20 cellular contexts compared by ENCODE assay signal in the genomic region with DNA sequence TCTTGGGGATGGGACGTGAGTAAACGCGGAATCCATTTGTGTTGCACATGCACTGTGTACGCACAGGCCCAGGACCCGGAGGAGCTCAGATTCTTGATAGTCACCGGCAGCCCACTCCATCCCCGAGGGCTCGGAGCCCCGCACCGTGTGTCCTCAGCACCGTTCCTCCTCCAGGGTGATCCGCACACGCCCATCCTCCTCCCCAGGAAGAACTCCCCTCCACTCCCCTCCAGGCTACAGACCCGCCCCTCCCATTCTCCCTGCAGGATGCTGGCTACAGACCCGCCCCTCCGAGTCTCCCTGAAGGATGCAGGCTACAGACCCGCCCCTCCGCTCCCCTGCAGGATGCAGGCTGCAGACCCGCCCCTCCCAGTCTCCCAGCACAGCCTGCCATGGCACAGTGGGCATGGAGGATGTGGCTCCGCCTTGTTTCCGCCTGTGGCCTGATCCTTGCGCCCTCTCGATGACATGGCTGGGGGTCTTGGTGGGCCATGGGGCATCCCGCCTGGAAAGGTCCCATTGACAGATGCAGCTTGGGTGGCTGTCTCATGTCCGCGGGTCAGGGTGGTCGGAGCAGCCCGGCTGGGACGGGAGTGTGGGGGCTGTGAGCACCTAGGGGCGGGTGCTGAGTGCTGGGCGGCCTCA. TPM values are rescaled to one million over a fixed set of nuclear protein-coding genes. Genes with fewer than 3 reads are reported as not detected.
DNase-seq lines count a peak whose midpoint lies in the region; ATAC-seq, FAIRE-seq and TF ChIP-seq lines count a peak whose summit lies in the region.
"Had no signal": no experiment of that assay in that cellular context is flagged by ENCODE, and none has a peak within 500 bp of the region (broad histone marks: within the 10 kb centered on the region; RNA-seq: fewer than 3 reads in every experiment).

No MANE protein-coding gene starts in this region.

- no peaks in the 10 kb centered on the region for H3K9me3 ChIP-seq in endodermal cell (ENCODE audit: control insufficient read depth, low read length)
- H3K9me3 ChIP-seq in HepG2 (ENCODE audit: low read length): no peaks in the 10 kb centered on the region
- H3K9me3 ChIP-seq in CD8-positive, alpha-beta T cell (ENCODE audit: low read length): no peaks in the 10 kb centered on the region
- H3K9me3 ChIP-seq: thyroid gland had no signal

- in situ Hi-C loops in HepG2 (cut with HindIII; ENCODE audit: extremely low pct_ligation_motif_present, low pct_unique_long_range_greater_than_20kb): no loop called here

- H3K4me3 Mint-ChIP-seq in endodermal cell (no peak overlapping the region), type B pancreatic cell (no peak overlapping the region)
- H3K4me3 Mint-ChIP-seq in CD8-positive, alpha-beta T cell: no peak overlapping the region
- H3K4me3 Mint-ChIP-seq in activated T-helper 17 cell treated with anti-CD3 and anti-CD28 coated beads, Interleukin-2, amount 50 U/mL, for 72 hours: no peak overlapping the region
- H3K4me3 Mint-ChIP-seq: activated CD4-positive, alpha-beta T cell treated with anti-CD3 and anti-CD28 coated beads, Interleukin-2, amount 10 ng/mL, durations not matched to agents 24 days and 14 days; brain had no signal

- peak; percentile 58 for DNase-seq in activated effector memory CD4-positive, alpha-beta T cell treated with anti-CD3 and anti-CD28 coated beads, Interleukin-2, amount 50 U/mL, for 16 hours
- no peak for DNase-seq in activated effector memory CD4-positive, alpha-beta T cell treated with Interleukin-2 at 50 U/mL for 16 hours
- DNase-seq in endodermal cell (peak; percentile 75), HepG2 (ENCODE audit: low spot score) (no peak), type B pancreatic cell (ENCODE audit: extremely low spot score, unreplicated experiment) (no peak)
- no peak for DNase-seq in CD8-positive, alpha-beta T cell
- DNase-seq: activated CD4-positive, alpha-beta T cell treated with anti-CD3 and anti-CD28 coated beads, Interleukin-2, amount 10 ng/mL, durations not matched to agents 24 days and 14 days; activated CD8-positive, alpha-beta memory T cell treated with anti-CD3 and anti-CD28 coated beads, Interleukin-2, amount 50 U/mL, for 48 hours; foreskin keratinocyte; NCI-H1436; NCI-H2227 treated with DMSO at 0.1 percent for 48 hours; RPMI8226; thyroid gland had no signal

- BruUV-seq in HepG2 (replicated peaks; lab: Mats Ljungman, UMichigan): no TSS peak

- no peak overlapping the region for H2AFZ ChIP-seq in HepG2 (ENCODE audit: low read length)

- no peaks in the 10 kb centered on the region for H3K9me3 Mint-ChIP-seq in endodermal cell
- H3K9me3 Mint-ChIP-seq in type B pancreatic cell: no peaks in the 10 kb centered on the region
- no peaks in the 10 kb centered on the region for H3K9me3 Mint-ChIP-seq in CD8-positive, alpha-beta T cell
- H3K9me3 Mint-ChIP-seq in activated T-helper 17 cell treated with anti-CD3 and anti-CD28 coated beads, Interleukin-2, amount 50 U/mL, for 72 hours: no peaks in the 10 kb centered on the region
- H3K9me3 Mint-ChIP-seq: activated CD4-positive, alpha-beta T cell treated with anti-CD3 and anti-CD28 coated beads, Interleukin-2, amount 10 ng/mL, durations not matched to agents 24 days and 14 days; activated naive CD4-positive, alpha-beta T cell treated with anti-CD3 and anti-CD28 coated beads, Interleukin-2, amount 50 U/mL, for 72 hours; brain had no signal

- H3K4me1 ChIP-seq in endodermal cell (ENCODE audit: control insufficient read depth, insufficient read depth, low read length) (peaks cover 3% of the 10 kb centered on the region), HepG2 (ENCODE audit: insufficient read depth, low read length) (no peaks in the 10 kb centered on the region)
- H3K4me1 ChIP-seq in CD8-positive, alpha-beta T cell (ENCODE audit: insufficient read depth, low read length): peaks cover 7% of the 10 kb centered on the region
- H3K4me1 ChIP-seq: foreskin keratinocyte, thyroid gland had no signal

- 88 to 90% methylated on average over 16 to 30 of the region's 31 CpGs for WGBS in endodermal cell (ENCODE audit: insufficient coverage in 1 of 2, insufficient read length in 1 of 2), 2 experiments
- 93% methylated on average over 27 of the region's 31 CpGs for WGBS in HepG2 (ENCODE audit: low lambda C conversion rate)

- peaks cover 29% of the 10 kb centered on the region for H3K36me3 Mint-ChIP-seq in endodermal cell (ENCODE audit: low read depth)
- no peaks in the 10 kb centered on the region for H3K36me3 Mint-ChIP-seq in type B pancreatic cell
- H3K36me3 Mint-ChIP-seq in CD8-positive, alpha-beta T cell: peaks cover 50% of the 10 kb centered on the region
- peaks cover 56% of the 10 kb centered on the region for H3K36me3 Mint-ChIP-seq in activated T-helper 17 cell treated with anti-CD3 and anti-CD28 coated beads, Interleukin-2, amount 50 U/mL, for 72 hours (ENCODE audit: low read depth)

- no peak overlapping the region for H3K27ac Mint-ChIP-seq in endodermal cell
- peak overlapping the region; percentile 70 for H3K27ac Mint-ChIP-seq in type B pancreatic cell
- H3K27ac Mint-ChIP-seq in CD8-positive, alpha-beta T cell: no peak overlapping the region
- no peak overlapping the region for H3K27ac Mint-ChIP-seq in activated T-helper 17 cell treated with anti-CD3 and anti-CD28 coated beads, Interleukin-2, amount 50 U/mL, for 72 hours
- H3K27ac Mint-ChIP-seq: activated CD4-positive, alpha-beta T cell treated with anti-CD3 and anti-CD28 coated beads, Interleukin-2, amount 10 ng/mL, durations not matched to agents 24 days and 14 days had no signal

- no peak overlapping the region for H3K27ac ChIP-seq in endodermal cell (ENCODE audit: low read depth, low read length)
- H3K27ac ChIP-seq in HepG2 (ENCODE audit: extremely low read length, insufficient read depth, low read length): no peak overlapping the region
- H3K27ac ChIP-seq in CD8-positive, alpha-beta T cell (ENCODE audit: low read depth, low read length): no peak overlapping the region
- H3K27ac ChIP-seq: C4-2B, foreskin keratinocyte, thyroid gland had no signal

- intact Hi-C loops in HepG2 (cut with micrococcal nuclease; ENCODE audit: unreplicated experiment): no loop called here
- intact Hi-C loops in CD8-positive, alpha-beta T cell (cut with DNase I, micrococcal nuclease): loop anchor here in 1 of 2 experiments (2.0 kb wide), 1 partner anchor 19 kb away; no protein-coding TSS in a partner anchor

- H4K20me1 ChIP-seq in HepG2 (ENCODE audit: insufficient read depth, low read length): peaks cover 4% of the 10 kb centered on the region; the same call in 1 of the 2 replicates

- no peak for TF ChIP-seq EP300 in HepG2 (IDR thresholded peaks at IDR 0.05; ENCODE audit: low read depth in 2 of 2, low read length in 2 of 2)
- no peak for TF ChIP-seq EP300 in HepG2 (CRISPR knock-in tag; IDR thresholded peaks at IDR 0.05; ENCODE audit: borderline replicate concordance)

- H3K4me3 ChIP-seq in endodermal cell (ENCODE audit: low read length): no peak overlapping the region
- H3K4me3 ChIP-seq in HepG2 (replicated peaks in 1 of 3; ENCODE audit: insufficient read depth in 1 of 3, low read depth in 2 of 3, low read length in 3 of 3): no peak overlapping the region
- no peak overlapping the region for H3K4me3 ChIP-seq in CD8-positive, alpha-beta T cell (ENCODE audit: low read depth, low read length)
- H3K4me3 ChIP-seq: thyroid gland had no signal

- CTCF ChIA-PET in HepG2 (lab: Yijun Ruan, JAX; ENCODE audit: low intra/inter-chr PET ratio, low total read pairs): no interaction called here
- CTCF ChIA-PET in CD8-positive, alpha-beta T cell (lab: Charles Lee): no interaction called here

- FAIRE-seq in HepG2 (lab: Jason Lieb, UNC): no peak
- FAIRE-seq: GM12891, TTC549 had no signal

- H3K4me2 ChIP-seq in HepG2 (ENCODE audit: low read depth, low read length): no peak overlapping the region

- no peak for ATAC-seq in HepG2
- no peak for ATAC-seq in HG02981 (IDR thresholded peaks at IDR 0.05; ENCODE audit: unreplicated experiment)
- ATAC-seq in CD8-positive, alpha-beta T cell: no peak
- ATAC-seq in activated T-helper 17 cell treated with anti-CD3 and anti-CD28 coated beads, Interleukin-2, amount 50 U/mL, for 72 hours (replicated peaks): no peak
- ATAC-seq: activated naive CD4-positive, alpha-beta T cell treated with anti-CD3 and anti-CD28 coated beads, Interleukin-2, amount 50 U/mL, for 72 hours; foreskin keratinocyte had no signal

- H3K27me3 ChIP-seq in endodermal cell (ENCODE audit: control insufficient read depth, insufficient read depth, low read length, poor library complexity, severe bottlenecking) (no peaks in the 10 kb centered on the region), HepG2 (ENCODE audit: control insufficient read depth in 1 of 2, insufficient read depth in 2 of 2, low read length in 2 of 2) (no peaks in the 10 kb centered on the region)
- H3K27me3 ChIP-seq in CD8-positive, alpha-beta T cell (ENCODE audit: insufficient read depth, low read length): no peaks in the 10 kb centered on the region
- H3K27me3 ChIP-seq: foreskin keratinocyte, thyroid gland had no signal

- TF ChIP-seq POLR2A in HepG2 (IDR thresholded peaks at IDR 0.05; ENCODE audit: insufficient read depth in 1 of 2, low read depth in 2 of 2, low read length in 2 of 2): no peak

- POLR2A ChIA-PET in HepG2 (lab: Yijun Ruan, JAX): no interaction called here
- POLR2A ChIA-PET in CD8-positive, alpha-beta T cell (lab: Charles Lee): no interaction called here

- H3K36me3 ChIP-seq in endodermal cell (ENCODE audit: control insufficient read depth, insufficient read depth, low read length) (peaks cover 21% of the 10 kb centered on the region), HepG2 (replicated peaks in 1 of 2; ENCODE audit: control insufficient read depth in 1 of 2, insufficient read depth in 2 of 2, low read length in 2 of 2) (peaks cover 5 to 25% of the 10 kb centered on the region in 2 experiments; a peak in 4 of 5 replicates)
- H3K36me3 ChIP-seq in CD8-positive, alpha-beta T cell (ENCODE audit: insufficient read depth, low read length): peaks cover 37% of the 10 kb centered on the region

- no peak for TF ChIP-seq RAD21 in HepG2 (CRISPR knock-in tag; IDR thresholded peaks at IDR 0.05)

- peaks cover 27% of the 10 kb centered on the region for H3K79me2 ChIP-seq in HepG2 (ENCODE audit: insufficient read depth, low read length)

- TF ChIP-seq CTCF in endodermal cell (conservative IDR thresholded peaks at IDR 0.05) (no peak), HepG2 (CRISPR knock-in tag; IDR thresholded peaks at IDR 0.05) (no peak), type B pancreatic cell (conservative IDR thresholded peaks at IDR 0.05) (no peak)
- no peak for TF ChIP-seq CTCF in CD8-positive, alpha-beta T cell (IDR thresholded peaks at IDR 0.05)

- no peak overlapping the region for H3K9ac ChIP-seq in endodermal cell (ENCODE audit: extremely low read depth, low read length, poor library complexity, severe bottlenecking)
- no peak overlapping the region for H3K9ac ChIP-seq in HepG2 (ENCODE audit: insufficient read depth, low read depth, low read length)

- H3K27me3 Mint-ChIP-seq in endodermal cell (ENCODE audit: insufficient read depth): no peaks in the 10 kb centered on the region
- no peaks in the 10 kb centered on the region for H3K27me3 Mint-ChIP-seq in type B pancreatic cell
- no peaks in the 10 kb centered on the region for H3K27me3 Mint-ChIP-seq in CD8-positive, alpha-beta T cell (ENCODE audit: low read depth)
- H3K27me3 Mint-ChIP-seq in activated T-helper 17 cell treated with anti-CD3 and anti-CD28 coated beads, Interleukin-2, amount 50 U/mL, for 72 hours: no peaks in the 10 kb centered on the region
- H3K27me3 Mint-ChIP-seq: activated CD4-positive, alpha-beta T cell treated with anti-CD3 and anti-CD28 coated beads, Interleukin-2, amount 10 ng/mL, durations not matched to agents 24 days and 14 days; brain had no signal

- H3K4me1 Mint-ChIP-seq in endodermal cell: peaks cover 13% of the 10 kb centered on the region
- H3K4me1 Mint-ChIP-seq in type B pancreatic cell (ENCODE audit: unreplicated experiment): peaks cover 11% of the 10 kb centered on the region
- peaks cover 38% of the 10 kb centered on the region for H3K4me1 Mint-ChIP-seq in CD8-positive, alpha-beta T cell (ENCODE audit: low read depth)
- H3K4me1 Mint-ChIP-seq in activated T-helper 17 cell treated with anti-CD3 and anti-CD28 coated beads, Interleukin-2, amount 50 U/mL, for 72 hours: peaks cover 9% of the 10 kb centered on the region

RNA-seq across cellular contexts. Expression of gene CTDP1, which starts 14.1 kb away (rescaled TPM):
- total RNA-seq in endodermal cell (10 to 100 TPM; 29.8 to 35.6 TPM), HepG2 (2016; rRNA removed; fragmentation: Illumina TruSeq; extraction: Trizol) (9.9 and 11.0 TPM in 2 replicates), type B pancreatic cell (ENCODE audit: low replicate concordance) (21.1 and 27.6 TPM in 2 replicates)
- polyA plus RNA-seq in endodermal cell (2013, experiment 1 of 2): 21.1 TPM
- 18.8 TPM for polyA plus RNA-seq in endodermal cell (2013, experiment 2 of 2)
- 3.1 and 4.7 TPM in 2 replicates for total RNA-seq in HepG2 (2016; cell fraction: cytosol; rRNA removed; fragmentation: Illumina TruSeq; extraction: Trizol; ENCODE audit: low read depth)
- total RNA-seq in HepG2 (2016; cell fraction: insoluble cytoplasmic fraction; rRNA removed; fragmentation: Illumina TruSeq; extraction: Trizol): 9.0 and 10.9 TPM in 2 replicates
- 4.2 and 4.6 TPM in 2 replicates for total RNA-seq in HepG2 (2016; cell fraction: membrane; rRNA removed; fragmentation: Illumina TruSeq; extraction: Trizol)
- total RNA-seq in HepG2 (2016; cell fraction: nucleus; rRNA removed; fragmentation: Illumina TruSeq; extraction: Trizol): 8.1 and 9.4 TPM in 2 replicates
- polyA plus RNA-seq in HepG2 (2011; rRNA removed): 6.9 and 8.0 TPM in 2 replicates
- 4.9 and 6.4 TPM in 2 replicates for polyA plus RNA-seq in HepG2 (2011; cell fraction: cytosol; rRNA removed)
- polyA plus RNA-seq in HepG2 (2011; cell fraction: nucleus; rRNA removed): 14.1 and 18.1 TPM in 2 replicates
- polyA plus RNA-seq in HepG2 (2012): 5.4 and 8.7 TPM in 2 replicates
- polyA plus RNA-seq in HepG2 (2016; cell fraction: cytosol; fragmentation: Illumina TruSeq; extraction: Trizol; ENCODE audit: low read depth): 0.57 and 0.62 TPM in 2 replicates
- 9.2 and 9.6 TPM in 2 replicates for polyA plus RNA-seq in HepG2 (2016; cell fraction: insoluble cytoplasmic fraction; fragmentation: Illumina TruSeq; extraction: Trizol; ENCODE audit: low read depth)
- polyA plus RNA-seq in HepG2 (2016; cell fraction: membrane; fragmentation: Illumina TruSeq; extraction: Trizol; ENCODE audit: low read depth): 1.5 and 1.8 TPM in 2 replicates
- polyA plus RNA-seq in HepG2 (2016; cell fraction: nucleus; fragmentation: Illumina TruSeq; extraction: Trizol; ENCODE audit: insufficient read depth, low read depth): 12.6 and 13.4 TPM in 2 replicates
- polyA minus RNA-seq in HepG2 (2011; rRNA and poly(A)+ RNA removed; ENCODE audit: low replicate concordance): 12.3 and 14.8 TPM in 2 replicates
- polyA minus RNA-seq in HepG2 (2011; cell fraction: cytosol; rRNA and poly(A)+ RNA removed): 5.7 and 6.2 TPM in 2 replicates
- 11.6 and 14.5 TPM in 2 replicates for polyA minus RNA-seq in HepG2 (2011; cell fraction: nucleus; rRNA and poly(A)+ RNA removed)
- 100 to 1,000 TPM; 110 to 121 TPM for total RNA-seq in CD8-positive, alpha-beta T cell
- total RNA-seq in activated T-helper 17 cell treated with anti-CD3 and anti-CD28 coated beads, Interleukin-2, amount 50 U/mL, for 72 hours: 10 to 100 TPM; 38.8 to 48.5 TPM

Comparison
In these comparisons a context has a peak if more than half of its experiments do, and no peak if none do; other contexts are left out.
1. DNase-seq: peak in activated effector memory CD4-positive, alpha-beta T cell treated with anti-CD3 and anti-CD28 coated beads, Interleukin-2, amount 50 U/mL, for 16 hours (single experiment) and endodermal cell (single experiment); none in activated effector memory CD4-positive, alpha-beta T cell treated with Interleukin-2 at 50 U/mL for 16 hours (single experiment), HepG2 (single experiment), type B pancreatic cell (single experiment) and CD8-positive, alpha-beta T cell (0 of 7).